In the genomic region with DNA sequence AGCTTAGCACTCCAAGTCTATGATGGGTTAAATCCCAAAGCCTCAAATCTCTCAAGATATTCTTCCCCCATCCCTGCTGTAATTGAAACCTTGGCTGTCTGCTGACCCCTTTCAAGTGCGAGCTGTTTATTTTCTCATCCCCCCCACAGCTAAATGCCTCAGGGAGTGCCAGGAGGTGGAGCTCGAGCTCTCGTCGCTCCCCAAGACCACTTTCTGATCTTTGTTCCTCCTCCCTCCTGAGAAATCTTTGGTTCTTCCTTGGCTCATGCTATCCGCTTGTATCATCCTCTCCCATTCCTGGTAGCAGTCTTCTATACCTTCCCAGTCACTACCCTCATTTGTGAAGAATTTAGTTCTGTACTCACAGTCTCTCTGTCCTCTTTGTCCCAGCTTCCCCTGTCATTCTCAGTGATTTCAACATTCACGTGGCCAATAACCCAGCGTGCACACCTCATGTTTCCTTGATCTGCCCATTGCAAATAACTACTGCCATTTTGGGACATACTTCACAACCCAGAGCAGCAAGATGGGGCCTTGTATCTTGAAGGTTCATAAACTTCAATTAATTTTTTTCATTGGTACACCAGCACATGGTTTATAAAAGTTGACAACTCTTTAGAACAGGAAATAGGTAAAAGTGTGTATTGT, we compare ENCODE assay signal across 2 cellular contexts.
TF ChIP-seq lines count a peak whose summit lies in the region.

No MANE protein-coding gene starts in this region.

TF ChIP-seq in K562, 482 proteins besides CTCF, POLR2A, EP300 and RAD21 (continued from another document):
- TF ChIP-seq RCOR1 (IDR thresholded peaks at IDR 0.05; ENCODE audit: borderline replicate concordance in 1 of 2, low read depth in 2 of 2, low read length in 2 of 2) (no peak), HDAC2 (IDR thresholded peaks at IDR 0.05) (no peak)
- TF ChIP-seq, protein P1, sequence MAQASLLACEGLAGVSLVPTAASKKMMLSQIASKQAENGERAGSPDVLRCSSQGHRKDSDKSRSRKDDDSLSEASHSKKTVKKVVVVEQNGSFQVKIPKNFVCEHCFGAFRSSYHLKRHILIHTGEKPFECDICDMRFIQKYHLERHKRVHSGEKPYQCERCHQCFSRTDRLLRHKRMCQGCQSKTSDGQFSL (CRISPR knock-in tag; IDR thresholded peaks at IDR 0.05), result peak; percentile 62; the same call in 1 of the 2 replicates
- TF ChIP-seq, protein P1 (tag; IDR thresholded peaks at IDR 0.05), result peak in 1 of 2 experiments; percentile 51; a peak in 2 of 4 replicates
- TF ChIP-seq, protein P2, sequence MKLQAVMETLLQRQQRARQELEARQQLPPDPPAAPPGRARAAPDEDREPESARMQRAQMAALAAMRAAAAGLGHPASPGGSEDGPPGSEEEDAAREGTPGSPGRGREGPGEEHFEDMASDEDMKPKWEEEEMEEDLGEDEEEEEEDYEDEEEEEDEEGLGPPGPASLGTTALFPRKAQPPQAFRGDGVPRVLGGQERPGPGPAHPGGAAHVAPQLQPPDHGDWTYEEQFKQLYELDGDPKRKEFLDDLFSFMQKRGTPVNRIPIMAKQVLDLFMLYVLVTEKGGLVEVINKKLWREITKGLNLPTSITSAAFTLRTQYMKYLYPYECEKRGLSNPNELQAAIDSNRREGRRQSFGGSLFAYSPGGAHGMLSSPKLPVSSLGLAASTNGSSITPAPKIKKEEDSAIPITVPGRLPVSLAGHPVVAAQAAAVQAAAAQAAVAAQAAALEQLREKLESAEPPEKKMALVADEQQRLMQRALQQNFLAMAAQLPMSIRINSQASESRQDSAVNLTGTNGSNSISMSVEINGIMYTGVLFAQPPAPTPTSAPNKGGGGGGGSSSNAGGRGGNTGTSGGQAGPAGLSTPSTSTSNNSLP (IDR thresholded peaks at IDR 0.05; ENCODE audit: borderline replicate concordance, low read depth, low read length), result no peak
- TF ChIP-seq, protein P3, sequence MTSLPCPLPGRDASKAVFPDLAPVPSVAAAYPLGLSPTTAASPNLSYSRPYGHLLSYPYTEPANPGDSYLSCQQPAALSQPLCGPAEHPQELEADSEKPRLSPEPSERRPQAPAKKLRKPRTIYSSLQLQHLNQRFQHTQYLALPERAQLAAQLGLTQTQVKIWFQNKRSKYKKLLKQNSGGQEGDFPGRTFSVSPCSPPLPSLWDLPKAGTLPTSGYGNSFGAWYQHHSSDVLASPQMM (CRISPR knock-in tag; IDR thresholded peaks at IDR 0.05), result no peak

TF ChIP-seq in GM12891, 5 proteins besides CTCF, POLR2A, EP300 and RAD21:
- TF ChIP-seq POLR2AphosphoS5 (IDR thresholded peaks at IDR 0.05; ENCODE audit: low read depth, low read length) (no peak), PAX5 (IDR thresholded peaks at IDR 0.05; ENCODE audit: insufficient read depth, low read length, severe bottlenecking) (no peak), TAF1 (IDR thresholded peaks at IDR 0.05; ENCODE audit: low read depth, low read length) (no peak), POU2F2 (IDR thresholded peaks at IDR 0.05; ENCODE audit: low read depth, low read length) (no peak), SPI1 (IDR thresholded peaks at IDR 0.05; ENCODE audit: low read depth, low read length) (no peak)
